In the genomic region with DNA sequence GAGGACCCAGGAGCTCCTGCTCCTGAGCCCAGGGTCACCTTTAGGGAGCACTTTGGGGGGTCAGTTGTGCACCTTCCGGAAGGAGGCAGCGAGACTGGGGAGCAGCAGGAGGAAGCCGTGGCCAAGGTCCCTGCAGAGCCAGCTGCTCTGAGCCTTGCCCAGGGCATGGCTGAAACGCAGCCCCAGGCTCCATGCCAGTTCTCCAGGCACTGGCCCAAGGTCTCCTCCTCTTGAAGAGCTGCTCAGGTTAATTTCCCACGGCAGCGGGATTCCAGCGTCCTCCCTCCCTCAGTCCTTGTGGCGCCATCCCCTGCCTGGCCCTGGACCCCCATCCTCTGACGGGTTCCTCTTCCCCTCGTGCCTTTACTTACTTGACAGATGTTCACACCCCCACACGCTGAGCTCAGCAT, we compare ENCODE assay signal across 3 cellular contexts.
TF ChIP-seq lines count a peak whose summit lies in the region.

No MANE protein-coding gene starts in this region.

TF ChIP-seq in SK-N-SH, 30 proteins besides CTCF, POLR2A, EP300 and RAD21:
- TF ChIP-seq RCOR1 (IDR thresholded peaks at IDR 0.05; ENCODE audit: low read length) (no peak), TEAD4 (IDR thresholded peaks at IDR 0.05; ENCODE audit: borderline replicate concordance, insufficient read depth) (no peak), USF1 (IDR thresholded peaks at IDR 0.05; ENCODE audit: borderline replicate concordance, low read depth) (no peak), POLR2AphosphoS5 (IDR thresholded peaks at IDR 0.05; ENCODE audit: low read depth, low read length) (no peak), GATA2 (CRISPR knock-in tag; IDR thresholded peaks at IDR 0.05) (no peak)

TF ChIP-seq in SK-N-SH treated with all-trans-retinoic acid at 6 μM for 48 hours, 23 proteins besides CTCF, POLR2A, EP300 and RAD21:
- no peak for TF ChIP-seq PATZ1 (CRISPR knock-in tag; IDR thresholded peaks at IDR 0.05; ENCODE audit: borderline replicate concordance)

TF ChIP-seq in HEK293T, 16 proteins besides CTCF, POLR2A, EP300 and RAD21:
- no peak for TF ChIP-seq SP1 (IDR thresholded peaks at IDR 0.05)
